Comparison of ENCODE assay signal across 10 cellular contexts in the genomic region with DNA sequence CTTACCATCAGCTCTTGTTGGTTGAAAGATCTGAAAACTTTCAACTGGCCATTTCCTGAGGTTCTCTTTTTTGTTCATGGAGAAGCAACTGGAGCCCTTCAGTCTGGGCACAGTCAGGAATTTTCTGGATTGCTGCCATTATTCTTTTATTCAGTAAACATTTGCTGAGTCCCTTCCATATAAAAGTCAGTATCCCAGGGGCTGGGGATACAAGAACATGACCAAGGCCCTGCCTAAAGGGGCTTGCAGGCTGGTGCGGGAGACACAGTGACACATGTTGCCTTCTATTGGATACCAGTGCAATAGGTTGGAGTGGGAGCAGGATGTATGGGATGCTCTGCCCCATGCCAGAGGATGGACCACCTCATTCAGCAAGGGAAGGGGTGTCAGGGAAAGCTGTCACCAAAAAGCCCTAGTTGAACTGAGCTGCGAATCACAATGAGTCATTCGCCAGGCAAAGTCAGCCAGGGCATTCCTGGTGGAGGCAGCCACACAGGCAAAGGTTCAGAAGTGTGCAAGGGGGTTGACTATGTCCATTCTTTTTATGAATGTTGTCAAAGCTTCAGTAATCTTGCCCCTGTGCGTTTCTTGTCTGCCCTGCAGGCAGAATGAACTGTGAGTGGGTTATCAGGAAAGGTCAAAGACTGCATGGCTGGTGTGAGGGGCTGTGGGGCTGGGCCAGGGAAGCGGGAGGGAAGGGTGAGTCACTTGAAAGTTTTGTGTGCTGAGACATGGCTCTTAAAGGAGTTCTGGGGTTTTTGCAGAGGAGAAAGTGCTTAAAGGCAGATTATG.
DNase-seq lines count a peak whose midpoint lies in the region; ATAC-seq and TF ChIP-seq lines count a peak whose summit lies in the region.
"Had no signal": no experiment of that assay in that cellular context is flagged by ENCODE, and none has a peak within 500 bp of the region (broad histone marks: within the 10 kb centered on the region; RNA-seq: fewer than 3 reads in every experiment).

No MANE protein-coding gene starts in this region.

- H3K4me3 ChIP-seq in cardiac muscle cell (no peak overlapping the region), skeletal muscle tissue (ENCODE audit: low read length in 3 of 3) (peak overlapping the region in 1 of 3 donors; percentile 23), vagina (no peak overlapping the region)

- TF ChIP-seq CTCF in activated CD8-positive, alpha-beta T cell treated with anti-CD3 and anti-CD28 coated beads for 36 hours (IDR thresholded peaks at IDR 0.05) = no peak
- no peak for TF ChIP-seq CTCF in cardiac muscle cell (IDR thresholded peaks at IDR 0.05; ENCODE audit: low read depth, low read length)
- no peak for TF ChIP-seq CTCF in vagina (IDR thresholded peaks at IDR 0.05)

- ATAC-seq in activated CD8-positive, alpha-beta T cell treated with anti-CD3 and anti-CD28 coated beads for 36 hours = peak; percentile 56
- no peak for ATAC-seq in activated CD8-positive, alpha-beta T cell treated with anti-CD3 and anti-CD28 coated beads, Interleukin-2, amount 10 ng/mL, durations not matched to agents 7 days and 5 days

- peaks cover 12% of the 10 kb centered on the region for H3K4me1 Mint-ChIP-seq in activated CD8-positive, alpha-beta T cell treated with anti-CD3 and anti-CD28 coated beads for 36 hours (ENCODE audit: low read depth)
- peaks cover 4% of the 10 kb centered on the region for H3K4me1 Mint-ChIP-seq in activated CD8-positive, alpha-beta T cell treated with anti-CD3 and anti-CD28 coated beads, Interleukin-2, amount 10 ng/mL, durations not matched to agents 7 days and 5 days (ENCODE audit: low read depth)
- H3K4me1 Mint-ChIP-seq: IgD-negative memory B cell had no signal

- TF ChIP-seq POLR2A in vagina (IDR thresholded peaks at IDR 0.05) = no peak

- DNase-seq in activated CD8-positive, alpha-beta T cell treated with anti-CD3 and anti-CD28 coated beads for 36 hours = peak; percentile 22
- DNase-seq in activated CD8-positive, alpha-beta T cell treated with anti-CD3 and anti-CD28 coated beads, Interleukin-2, amount 10 ng/mL, durations not matched to agents 7 days and 5 days = no peak
- DNase-seq in T1000 (lab: John Stamatoyannopoulos, UW) (peak; percentile 36), cardiac muscle cell (ENCODE audit: low read depth in 1 of 2, low spot score in 1 of 2) (peak; percentile 70 to 81), NCI-H1417 treated with DMSO at 0.1 percent for 48 hours (lab: John Stamatoyannopoulos, UW) (no peak), retina (no peak), vagina (ENCODE audit: extremely low spot score in 2 of 2) (no peak)

- H3K9me3 Mint-ChIP-seq in activated CD8-positive, alpha-beta T cell treated with anti-CD3 and anti-CD28 coated beads for 36 hours = peaks cover 4% of the 10 kb centered on the region
- peaks cover 7% of the 10 kb centered on the region for H3K9me3 Mint-ChIP-seq in activated CD8-positive, alpha-beta T cell treated with anti-CD3 and anti-CD28 coated beads, Interleukin-2, amount 10 ng/mL, durations not matched to agents 7 days and 5 days (ENCODE audit: insufficient read depth)

- H3K27me3 ChIP-seq in cardiac muscle cell (no peaks in the 10 kb centered on the region), skeletal muscle tissue (ENCODE audit: control insufficient read depth in 3 of 3, insufficient read depth in 3 of 3, low read length in 3 of 3) (no peaks in the 10 kb centered on the region), vagina (no peaks in the 10 kb centered on the region)

- no peaks in the 10 kb centered on the region for H3K9me3 ChIP-seq in cardiac muscle cell (ENCODE audit: low read depth)
- no peaks in the 10 kb centered on the region for H3K9me3 ChIP-seq in skeletal muscle tissue (ENCODE audit: control insufficient read depth in 3 of 3, low read length in 3 of 3)
- no peaks in the 10 kb centered on the region for H3K9me3 ChIP-seq in vagina

- H3K27ac ChIP-seq in cardiac muscle cell (peak overlapping the region; percentile 36), skeletal muscle tissue (ENCODE audit: low read depth, low read length) (peak overlapping the region; percentile 4), vagina (no peak overlapping the region)

- POLR2A ChIA-PET in activated CD8-positive, alpha-beta T cell treated with anti-CD3 and anti-CD28 coated beads for 36 hours (lab: Charles Lee) = no interaction called here
- POLR2A ChIA-PET in activated CD8-positive, alpha-beta T cell treated with anti-CD3 and anti-CD28 coated beads, Interleukin-2, amount 10 ng/mL, durations not matched to agents 7 days and 5 days (lab: Charles Lee) = no interaction called here

- intact Hi-C loops in activated CD8-positive, alpha-beta T cell treated with anti-CD3 and anti-CD28 coated beads for 36 hours (cut with micrococcal nuclease) = no loop called here
- intact Hi-C loops in vagina (cut with DNase I) = no loop called here

- no peaks in the 10 kb centered on the region for H3K27me3 Mint-ChIP-seq in activated CD8-positive, alpha-beta T cell treated with anti-CD3 and anti-CD28 coated beads for 36 hours
- H3K27me3 Mint-ChIP-seq in activated CD8-positive, alpha-beta T cell treated with anti-CD3 and anti-CD28 coated beads, Interleukin-2, amount 10 ng/mL, durations not matched to agents 7 days and 5 days (ENCODE audit: low read depth) = peaks cover 8% of the 10 kb centered on the region

- H3K36me3 ChIP-seq in cardiac muscle cell (no peaks in the 10 kb centered on the region), skeletal muscle tissue (ENCODE audit: control insufficient read depth in 3 of 3, insufficient read depth in 3 of 3, low read length in 3 of 3) (no peaks in the 10 kb centered on the region), vagina (no peaks in the 10 kb centered on the region)

- H3K4me1 ChIP-seq in cardiac muscle cell (ENCODE audit: low read depth) (peaks cover 24% of the 10 kb centered on the region), skeletal muscle tissue (ENCODE audit: control insufficient read depth in 3 of 3, insufficient read depth in 3 of 3, low read length in 3 of 3) (peaks cover 8 to 9% (median 9%) of the 10 kb centered on the region in 3 donors), vagina (peaks cover 11% of the 10 kb centered on the region)

- H3K9ac ChIP-seq in skeletal muscle tissue (ENCODE audit: low read depth in 1 of 3, low read length in 3 of 3) = no peak overlapping the region

- H3K27ac Mint-ChIP-seq in activated CD8-positive, alpha-beta T cell treated with anti-CD3 and anti-CD28 coated beads for 36 hours = no peak overlapping the region
- no peak overlapping the region for H3K27ac Mint-ChIP-seq in activated CD8-positive, alpha-beta T cell treated with anti-CD3 and anti-CD28 coated beads, Interleukin-2, amount 10 ng/mL, durations not matched to agents 7 days and 5 days
- H3K27ac Mint-ChIP-seq: B cell, IgD-negative memory B cell had no signal

- CTCF ChIA-PET in activated CD8-positive, alpha-beta T cell treated with anti-CD3 and anti-CD28 coated beads for 36 hours (lab: Charles Lee) = interaction anchor here (1.0 kb wide), 1 partner anchor 24 kb away, joined by 4 read pairs; no protein-coding TSS in a partner anchor
- CTCF ChIA-PET in activated CD8-positive, alpha-beta T cell treated with anti-CD3 and anti-CD28 coated beads, Interleukin-2, amount 10 ng/mL, durations not matched to agents 7 days and 5 days (lab: Charles Lee) = no interaction called here

- H3K36me3 Mint-ChIP-seq in activated CD8-positive, alpha-beta T cell treated with anti-CD3 and anti-CD28 coated beads for 36 hours (ENCODE audit: low read depth) = peaks cover 3% of the 10 kb centered on the region
- H3K36me3 Mint-ChIP-seq in activated CD8-positive, alpha-beta T cell treated with anti-CD3 and anti-CD28 coated beads, Interleukin-2, amount 10 ng/mL, durations not matched to agents 7 days and 5 days (ENCODE audit: low read depth) = peaks cover 3% of the 10 kb centered on the region

- no peak overlapping the region for H3K4me3 Mint-ChIP-seq in activated CD8-positive, alpha-beta T cell treated with anti-CD3 and anti-CD28 coated beads for 36 hours
- H3K4me3 Mint-ChIP-seq in activated CD8-positive, alpha-beta T cell treated with anti-CD3 and anti-CD28 coated beads, Interleukin-2, amount 10 ng/mL, durations not matched to agents 7 days and 5 days = no peak overlapping the region
- H3K4me3 Mint-ChIP-seq: B cell, IgD-negative memory B cell had no signal

Comparison
In these comparisons a context has a peak if more than half of its experiments do, and no peak if none do; other contexts are left out.
1. DNase-seq: peak in activated CD8-positive, alpha-beta T cell treated with anti-CD3 and anti-CD28 coated beads for 36 hours (single experiment), T1000 (single experiment) and cardiac muscle cell (2 of 2); none in activated CD8-positive, alpha-beta T cell treated with anti-CD3 and anti-CD28 coated beads, Interleukin-2, amount 10 ng/mL, durations not matched to agents 7 days and 5 days (single experiment), NCI-H1417 treated with DMSO at 0.1 percent for 48 hours (single experiment), retina (single experiment) and vagina (0 of 2).